ENCODE assay signal across 1 cellular context in genomic region chr13:112229992-112230872, GRCh38.
TF ChIP-seq lines count a peak whose summit lies in the region.

No MANE protein-coding gene starts in this region.

TF ChIP-seq in neural cell, 6 proteins besides CTCF, POLR2A, EP300 and RAD21 (continued from another document):
- TF ChIP-seq, protein P1, sequence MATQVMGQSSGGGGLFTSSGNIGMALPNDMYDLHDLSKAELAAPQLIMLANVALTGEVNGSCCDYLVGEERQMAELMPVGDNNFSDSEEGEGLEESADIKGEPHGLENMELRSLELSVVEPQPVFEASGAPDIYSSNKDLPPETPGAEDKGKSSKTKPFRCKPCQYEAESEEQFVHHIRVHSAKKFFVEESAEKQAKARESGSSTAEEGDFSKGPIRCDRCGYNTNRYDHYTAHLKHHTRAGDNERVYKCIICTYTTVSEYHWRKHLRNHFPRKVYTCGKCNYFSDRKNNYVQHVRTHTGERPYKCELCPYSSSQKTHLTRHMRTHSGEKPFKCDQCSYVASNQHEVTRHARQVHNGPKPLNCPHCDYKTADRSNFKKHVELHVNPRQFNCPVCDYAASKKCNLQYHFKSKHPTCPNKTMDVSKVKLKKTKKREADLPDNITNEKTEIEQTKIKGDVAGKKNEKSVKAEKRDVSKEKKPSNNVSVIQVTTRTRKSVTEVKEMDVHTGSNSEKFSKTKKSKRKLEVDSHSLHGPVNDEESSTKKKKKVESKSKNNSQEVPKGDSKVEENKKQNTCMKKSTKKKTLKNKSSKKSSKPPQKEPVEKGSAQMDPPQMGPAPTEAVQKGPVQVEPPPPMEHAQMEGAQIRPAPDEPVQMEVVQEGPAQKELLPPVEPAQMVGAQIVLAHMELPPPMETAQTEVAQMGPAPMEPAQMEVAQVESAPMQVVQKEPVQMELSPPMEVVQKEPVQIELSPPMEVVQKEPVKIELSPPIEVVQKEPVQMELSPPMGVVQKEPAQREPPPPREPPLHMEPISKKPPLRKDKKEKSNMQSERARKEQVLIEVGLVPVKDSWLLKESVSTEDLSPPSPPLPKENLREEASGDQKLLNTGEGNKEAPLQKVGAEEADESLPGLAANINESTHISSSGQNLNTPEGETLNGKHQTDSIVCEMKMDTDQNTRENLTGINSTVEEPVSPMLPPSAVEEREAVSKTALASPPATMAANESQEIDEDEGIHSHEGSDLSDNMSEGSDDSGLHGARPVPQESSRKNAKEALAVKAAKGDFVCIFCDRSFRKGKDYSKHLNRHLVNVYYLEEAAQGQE (IDR thresholded peaks at IDR 0.05; ENCODE audit: borderline replicate concordance): no peak
